Comparison of ENCODE assay signal across 27 cellular contexts in the genomic region with DNA sequence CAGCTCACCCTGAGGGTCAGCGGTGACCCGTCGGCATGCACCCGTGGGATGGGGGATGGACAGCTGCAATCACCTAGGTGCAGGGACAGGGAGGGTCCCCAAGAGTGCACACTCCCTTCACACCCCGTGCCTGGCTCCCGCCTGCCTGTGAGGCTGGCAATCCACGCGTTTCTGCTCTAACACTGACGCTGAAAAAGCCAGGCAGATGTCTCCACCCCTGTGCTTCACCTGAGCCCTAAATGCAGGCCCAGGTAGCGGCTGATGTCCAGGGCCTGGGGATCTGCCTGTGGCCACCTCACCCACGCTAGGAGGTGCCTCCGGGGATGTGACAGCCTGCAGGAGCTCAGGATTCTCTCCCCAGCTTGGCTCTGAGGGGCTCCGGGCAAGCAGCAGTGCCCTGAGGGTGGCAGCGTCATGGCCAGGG.
"Had no signal": no experiment of that assay in that cellular context is flagged by ENCODE, and none has a peak within 500 bp of the region (broad histone marks: within the 10 kb centered on the region; RNA-seq: fewer than 3 reads in every experiment).

No MANE protein-coding gene starts in this region.

- H3K36me3 Mint-ChIP-seq: activated naive CD8-positive, alpha-beta T cell had no signal

- ATAC-seq: activated T-helper 17 cell treated with anti-CD3 and anti-CD28 coated beads, Interleukin-2, amount 50 U/mL, for 72 hours; SK-N-SH treated with all-trans-retinoic acid at 6 μM for 48 hours; WTC11 had no signal

- H3K4me1 ChIP-seq: SJSA1 had no signal

- H3K27ac ChIP-seq: brain microvascular endothelial cell, KMS-11, SJSA1 had no signal

- H3K27me3 ChIP-seq: brain microvascular endothelial cell, SJSA1 had no signal

- H3K27ac Mint-ChIP-seq: activated naive CD4-positive, alpha-beta T cell treated with anti-CD3 and anti-CD28 coated beads for 36 hours; activated naive CD8-positive, alpha-beta T cell; activated T-helper 17 cell treated with anti-CD3 and anti-CD28 coated beads, Interleukin-2, amount 50 U/mL, for 72 hours; T-helper 1 cell treated with Interleukin-12 subunit alpha and Interleukin-12 subunit beta and Interleukin-4 antibody, amounts not matched to agents 30 μg/mL and 1 μg/mL, for 36 hours; WTC11 had no signal

- H3K4me3 Mint-ChIP-seq: activated naive CD4-positive, alpha-beta T cell treated with anti-CD3 and anti-CD28 coated beads for 36 hours; activated naive CD8-positive, alpha-beta T cell; activated T-helper 17 cell treated with anti-CD3 and anti-CD28 coated beads, Interleukin-2, amount 50 U/mL, for 72 hours; T-helper 1 cell treated with Interleukin-12 subunit alpha and Interleukin-12 subunit beta and Interleukin-4 antibody, amounts not matched to agents 30 μg/mL and 1 μg/mL, for 36 hours; WTC11 had no signal

- H3K4me1 Mint-ChIP-seq: activated T-helper 17 cell treated with anti-CD3 and anti-CD28 coated beads, Interleukin-2, amount 50 U/mL, for 72 hours had no signal

- H3K4me3 ChIP-seq: SJSA1 had no signal

- H3K36me3 ChIP-seq: brain microvascular endothelial cell, SJSA1 had no signal

- DNase-seq: activated CD4-positive, alpha-beta T cell treated with anti-CD3 and anti-CD28 coated beads for 48 hours; activated CD4-positive, alpha-beta T cell treated with anti-CD3 and anti-CD28 coated beads, Interleukin-2, amount 50 U/mL, for 4 hours; activated CD4-positive, CD25-positive, alpha-beta regulatory T cell treated with anti-CD3 and anti-CD28 coated beads, Interleukin-2, amount 50 U/mL, for 72 hours; activated gamma-delta T cell; activated naive CD4-positive, alpha-beta T cell treated with anti-CD3 and anti-CD28 coated beads for 36 hours; activated T-cell treated with anti-CD3 and anti-CD28 coated beads for 4 hours; activated T-cell treated with anti-CD3 and anti-CD28 coated beads, Interleukin-2, amount 50 U/mL, for 48 hours; amygdala; brain microvascular endothelial cell; NCI-H1092 treated with DMSO at 0.1 percent for 48 hours; NCI-H1417 treated with DMSO at 0.1 percent for 48 hours; NCI-H1694 treated with DMSO at 0.1 percent for 48 hours; NCI-H2029 treated with DMSO at 0.1 percent for 48 hours; NCI-H345; NCI-H510A; NCI-H526 treated with DMSO at 0.1 percent for 48 hours; NCI-H82; NK-92 treated with Interleukin-12 subunit alpha and Interleukin-12 subunit beta, amount 100 ng/mL, for 24 hours; OCI-M1; SHP77 had no signal
